20 cellular contexts compared by ENCODE assay signal in genomic region chr1:86756062-86756406, GRCh38. TPM values are rescaled to one million over a fixed set of nuclear protein-coding genes. Genes with fewer than 3 reads are reported as not detected.
A peak's percentile ranks its signal among the peaks of the same experiment; 100 is the strongest.
DNase-seq lines count a peak whose midpoint lies in the region; ATAC-seq, FAIRE-seq and TF ChIP-seq lines count a peak whose summit lies in the region.
"Had no signal": no experiment of that assay in that cellular context is flagged by ENCODE, and none has a peak within 500 bp of the region (broad histone marks: within the 10 kb centered on the region; RNA-seq: fewer than 3 reads in every experiment).

No MANE protein-coding gene starts in this region.

- peak; percentile 9 for ATAC-seq in GM12878
- no peak for ATAC-seq in HG03565 (IDR thresholded peaks at IDR 0.05; ENCODE audit: unreplicated experiment)
- ATAC-seq in sciatic nerve = no peak
- ATAC-seq in aorta (ENCODE audit: low FRiP score) = no peak
- ATAC-seq: CD8-positive, alpha-beta T cell; effector memory CD8-positive, alpha-beta T cell; heart right ventricle; T-helper 17 cell had no signal

- DNase-seq in DMS53 treated with DMSO at 0.1 percent for 48 hours (lab: John Stamatoyannopoulos, UW; ENCODE audit: unreplicated experiment) = peak; percentile 94
- peak; percentile 77 for DNase-seq in NCI-H1105 (lab: John Stamatoyannopoulos, UW)
- DNase-seq in NCI-H2196 treated with DMSO at 0.1 percent for 48 hours (lab: John Stamatoyannopoulos, UW; ENCODE audit: unreplicated experiment) = peak; percentile 63
- DNase-seq in GM12878 (ENCODE audit: low read depth, low spot score) = no peak
- no peak for DNase-seq in sciatic nerve (ENCODE audit: low spot score)
- DNase-seq in stimulated activated CD4-positive, alpha-beta T cell treated with anti-CD3 and anti-CD28 coated beads, Interleukin-4, amount 100 ng/mL, for 4 hours = no peak
- DNase-seq in aorta = no peak
- DNase-seq: activated naive CD4-positive, alpha-beta T cell treated with Interleukin-2 at 50 U/mL for 16 hours; anterior cingulate cortex; CD8-positive, alpha-beta T cell; effector memory CD8-positive, alpha-beta T cell; H9; heart right ventricle; lower lobe of right lung; NCI-H2171; T-helper 17 cell had no signal

- H3K9me3 ChIP-seq in GM12878 (replicated peaks; ENCODE audit: control insufficient read depth, insufficient read depth, low read length) = no peaks in the 10 kb centered on the region; the same call in 2 of the 3 replicates
- peaks cover 2% of the 10 kb centered on the region for H3K9me3 ChIP-seq in aorta (ENCODE audit: control insufficient read depth, low read length)
- H3K9me3 ChIP-seq: lower lobe of right lung had no signal

- no peak for FAIRE-seq in GM12878 (lab: Jason Lieb, UNC)
- FAIRE-seq: urothelium cell line had no signal

- CTCF ChIA-PET in GM12878 (lab: Yijun Ruan, JAX) = interaction anchor here (1.0 kb wide), 1 partner anchor 20 kb away, joined by 3 read pairs; no protein-coding TSS in a partner anchor

- no peaks in the 10 kb centered on the region for H4K20me1 ChIP-seq in GM12878 (ENCODE audit: control insufficient read depth, insufficient read depth)

- intact Hi-C loops in GM12878 (cut with micrococcal nuclease; ENCODE audit: unreplicated experiment) = no loop called here
- intact Hi-C loops in sciatic nerve (cut with DNase I) = no loop called here
- intact Hi-C loops in aorta (cut with DNase I) = loop anchor here in 1 of 2 donors (5.0 kb wide), 1 partner anchor 49 kb away; no protein-coding TSS in a partner anchor

- H3K4me2 ChIP-seq in GM12878 (ENCODE audit: control insufficient read depth, insufficient read depth) = no peak overlapping the region

- no TSS peak for BruUV-seq in GM12878 (replicated peaks; lab: Mats Ljungman, UMichigan)

- no peak overlapping the region for H3K27ac ChIP-seq in GM12878 (ENCODE audit: control insufficient read depth, insufficient read depth)
- H3K27ac ChIP-seq in aorta (ENCODE audit: low read depth in 1 of 2, low read length in 2 of 2) = no peak overlapping the region
- H3K27ac ChIP-seq: heart right ventricle, lower lobe of right lung, parathyroid adenoma, VCaP had no signal

- in situ Hi-C loops in GM12878 (cut with MboI) = no loop called here

- SMC1A ChIA-PET in GM12878 (lab: Charles Lee; ENCODE audit: uncharacterized antibody, unreplicated experiment) = interaction anchor here (0.5 to 0.9 kb wide), 2 partner anchors 12 to 638 kb away, joined by 3 read pairs; no protein-coding TSS in a partner anchor

- no peak for TF ChIP-seq RAD21 in GM12878 (IDR thresholded peaks at IDR 0.05; ENCODE audit: insufficient read depth, low read depth, low read length)

- H3K4me3 ChIP-seq in GM12878 (no peak overlapping the region), aorta (ENCODE audit: low read length in 2 of 2) (no peak overlapping the region)
- H3K4me3 ChIP-seq: heart right ventricle, lower lobe of right lung had no signal

- RAD21 ChIA-PET in GM12878 (lab: Charles Lee; ENCODE audit: unreplicated experiment) = interaction anchor here (0.7 kb wide), 1 partner anchor 325 kb away, joined by 3 read pairs; no protein-coding TSS in a partner anchor

- no peak for TF ChIP-seq CTCF in GM12878 (IDR thresholded peaks at IDR 0.05 in 2 of 3, conservative IDR thresholded peaks at IDR 0.05 in 1 of 3; ENCODE audit: control insufficient read depth in 2 of 3, extremely low read depth in 1 of 3, insufficient read depth in 1 of 3, low read depth in 3 of 3, low read length in 3 of 3)

- no peak overlapping the region for H2AFZ ChIP-seq in GM12878 (ENCODE audit: control insufficient read depth, low read depth, low read length)
- H2AFZ ChIP-seq: parathyroid adenoma had no signal

- no peaks in the 10 kb centered on the region for H3K79me2 ChIP-seq in GM12878 (ENCODE audit: control insufficient read depth, insufficient read depth, low read length)
- H3K79me2 ChIP-seq: parathyroid adenoma had no signal

- no peak for TF ChIP-seq EP300 in GM12878 (IDR thresholded peaks at IDR 0.05; ENCODE audit: borderline replicate concordance in 1 of 2, control insufficient read depth in 1 of 2, low read depth in 2 of 2, low read length in 2 of 2)

- TF ChIP-seq POLR2A in GM12878 (IDR thresholded peaks at IDR 0.05; ENCODE audit: low read depth, low read length) = no peak

- no peak overlapping the region for H3K9ac ChIP-seq in GM12878 (ENCODE audit: control insufficient read depth, insufficient read depth, low read length)
- H3K9ac ChIP-seq: parathyroid adenoma had no signal

- POLR2A ChIA-PET in GM12878 (lab: Charles Lee) = no interaction called here

- no peaks in the 10 kb centered on the region for H3K36me3 ChIP-seq in GM12878 (ENCODE audit: control insufficient read depth in 2 of 2, insufficient read depth in 2 of 2, low read length in 1 of 2)
- H3K36me3 ChIP-seq in aorta (ENCODE audit: control insufficient read depth in 1 of 2, insufficient read depth in 2 of 2, low read length in 1 of 2) = no peaks in the 10 kb centered on the region
- H3K36me3 ChIP-seq: heart right ventricle, lower lobe of right lung had no signal

- 0 out of 4 replicates have a peak, but pooled peaks cover 0 to 2% of the 10 kb centered on the region in 2 experiments for H3K27me3 ChIP-seq in GM12878 (replicated peaks in 1 of 2; ENCODE audit: control insufficient read depth in 2 of 2, insufficient read depth in 2 of 2, low read length in 1 of 2)
- no peaks in the 10 kb centered on the region for H3K27me3 ChIP-seq in aorta (ENCODE audit: control insufficient read depth in 1 of 2, insufficient read depth in 2 of 2, low read length in 1 of 2)
- H3K27me3 ChIP-seq: heart right ventricle had no signal

- H3K4me1 ChIP-seq in GM12878 (ENCODE audit: control insufficient read depth, insufficient read depth, low read length) (no peaks in the 10 kb centered on the region; the same call in 1 of the 2 replicates), aorta (ENCODE audit: control insufficient read depth in 1 of 2, insufficient read depth in 2 of 2, low read length in 2 of 2) (no peaks in the 10 kb centered on the region)
- H3K4me1 ChIP-seq: heart right ventricle, parathyroid adenoma had no signal

TF ChIP-seq in GM12878, 131 proteins besides CTCF, POLR2A, EP300 and RAD21:
- no peak for TF ChIP-seq FOS (IDR thresholded peaks at IDR 0.05; ENCODE audit: borderline replicate concordance, extremely low read depth, insufficient read length)
- TF ChIP-seq ZBED1 (IDR thresholded peaks at IDR 0.05; ENCODE audit: borderline replicate concordance) = no peak
- no peak for TF ChIP-seq POLR2AphosphoS2 (IDR thresholded peaks at IDR 0.05; ENCODE audit: low read depth, low read length)
- TF ChIP-seq STAT1 (conservative IDR thresholded peaks at IDR 0.05) = no peak
- no peak for TF ChIP-seq RFX5 (IDR thresholded peaks at IDR 0.05; ENCODE audit: low read depth, low read length)

RNA-seq across cellular contexts. Expression of gene SH3GLB1, which starts 51.7 kb away (rescaled TPM):
- 37.4 and 40.3 TPM in 2 replicates for total RNA-seq in GM12878 (2013; cell fraction: nucleolus; rRNA removed)
- total RNA-seq in GM12878 (2014; rRNA removed) = 18.0 and 22.5 TPM in 2 replicates
- 38.0 and 38.2 TPM in 2 replicates for total RNA-seq in GM12878 (2014; rRNA removed; fragmentation: Illumina TruSeq; extraction: Trizol)
- total RNA-seq in GM12878 (2021) = 44.5 and 45.6 TPM in 2 replicates
- 11.3 TPM for polyA plus RNA-seq in GM12878 (2011; ENCODE audit: low read depth)
- polyA plus RNA-seq in GM12878 (2011; rRNA removed) = 34.7 and 45.3 TPM in 2 replicates
- 16.0 and 17.5 TPM in 2 replicates for polyA plus RNA-seq in GM12878 (2011; cell fraction: cytosol; rRNA removed)
- 13.4 and 14.5 TPM in 2 replicates for polyA plus RNA-seq in GM12878 (2011; cell fraction: nucleus; rRNA removed)
- 32.4 and 39.7 TPM in 2 replicates for polyA plus RNA-seq in GM12878 (2012)
- polyA plus RNA-seq in GM12878 (2014; fragmentation: Illumina TruSeq; extraction: Trizol) = 49.9 and 57.3 TPM in 2 replicates
- polyA plus RNA-seq in GM12878 (2014; fragmentation: Nextera tagmentation; extraction: Ambion mirVana) = 10 to 100 TPM; 19.8 to 20.2 TPM
- 28.6 and 33.4 TPM in 2 replicates for polyA plus RNA-seq in GM12878 (2014; rRNA removed)
- 10 to 100 TPM; 57.2 to 59.0 TPM for polyA plus RNA-seq in GM12878 (2016; fragmentation: Nextera tagmentation; extraction: Ambion mirVana)
- polyA minus RNA-seq in GM12878 (2011; rRNA and poly(A)+ RNA removed) = 20.3 and 30.5 TPM in 2 replicates
- polyA minus RNA-seq in GM12878 (2011; cell fraction: cytosol; rRNA and poly(A)+ RNA removed) = 8.0 and 16.7 TPM in 2 replicates
- polyA minus RNA-seq in GM12878 (2011; cell fraction: nucleus; rRNA and poly(A)+ RNA removed) = 7.9 and 11.7 TPM in 2 replicates
- 77.6 TPM for total RNA-seq in sciatic nerve
- 100 to 1,000 TPM in 1 of 2 donors, 10 to 100 TPM in 1; 92.4 to 103 TPM for total RNA-seq in aorta
- polyA plus RNA-seq in aorta = 10 to 100 TPM; 26.4 to 38.3 TPM

Comparison
In these comparisons a context has a peak if more than half of its experiments do, and no peak if none do; other contexts are left out.
1. DNase-seq: peak in DMS53 treated with DMSO at 0.1 percent for 48 hours (single experiment), NCI-H1105 (single experiment) and NCI-H2196 treated with DMSO at 0.1 percent for 48 hours (single experiment); none in GM12878 (single experiment), sciatic nerve (single experiment), stimulated activated CD4-positive, alpha-beta T cell treated with anti-CD3 and anti-CD28 coated beads, Interleukin-4, amount 100 ng/mL, for 4 hours (0 of 2) and aorta (0 of 2).